15 cellular contexts compared by ENCODE assay signal in genomic region chr17:44297975-44298374, GRCh38. TPM values are rescaled to one million over a fixed set of nuclear protein-coding genes. Genes with fewer than 3 reads are reported as not detected.
A peak's percentile ranks its signal among the peaks of the same experiment; 100 is the strongest.
DNase-seq lines count a peak whose midpoint lies in the region; ATAC-seq and TF ChIP-seq lines count a peak whose summit lies in the region.
"Had no signal": no experiment of that assay in that cellular context is flagged by ENCODE, and none has a peak within 500 bp of the region (broad histone marks: within the 10 kb centered on the region; RNA-seq: fewer than 3 reads in every experiment).

No MANE protein-coding gene starts in this region.

- intact Hi-C loops in activated T-helper 2 cell treated with anti-CD3 and anti-CD28 coated beads, Interferon-gamma antibody, Interleukin-2, Interleukin-4, amounts not matched to agents 10 μg/mL and 5 μg/mL and 100 μg/mL, durations not matched to agents 14 hours and 24 hours and 36 hours (cut with micrococcal nuclease) = no loop called here

- POLR2A ChIA-PET in WTC11 (lab: Charles Lee) = no interaction called here

- H3K36me3 Mint-ChIP-seq in WTC11 = no peaks in the 10 kb centered on the region
- no peaks in the 10 kb centered on the region for H3K36me3 Mint-ChIP-seq in activated T-helper 2 cell treated with anti-CD3 and anti-CD28 coated beads, Interferon-gamma antibody, Interleukin-2, Interleukin-4, amounts not matched to agents 10 μg/mL and 5 μg/mL and 100 μg/mL, durations not matched to agents 14 hours and 24 hours and 36 hours (ENCODE audit: low read depth)

- TF ChIP-seq CTCF in WTC11 (IDR thresholded peaks at IDR 0.05) (no peak), epithelial cell of esophagus (IDR thresholded peaks at IDR 0.05; ENCODE audit: insufficient read depth, low read depth, low read length, missing control alignments) (no peak)

- H3K4me3 ChIP-seq in epithelial cell of esophagus (ENCODE audit: low read length) = no peak overlapping the region

- DNase-seq in HPDE6-E6E7 (ENCODE audit: extremely low spot score) = peak; percentile 39
- no peak for DNase-seq in WTC11 (ENCODE audit: low spot score)
- DNase-seq in epithelial cell of esophagus (ENCODE audit: low read depth) = peak; percentile 87
- DNase-seq in kidney tubule cell (ENCODE audit: low spot score) = peak; percentile 13
- DNase-seq in ureter (ENCODE audit: low spot score) = no peak
- DNase-seq in activated T-helper 2 cell treated with anti-CD3 and anti-CD28 coated beads, Interferon-gamma antibody, Interleukin-2, Interleukin-4, amounts not matched to agents 10 μg/mL and 5 μg/mL and 100 μg/mL, durations not matched to agents 14 hours and 24 hours and 36 hours (ENCODE audit: low spot score) = no peak
- DNase-seq: C1 segment of cervical spinal cord; Calu3; CD4-positive, alpha-beta T cell; DMS 273 treated with DMSO at 0.1 percent for 48 hours; H7; IMR-90 had no signal

- H3K9me3 Mint-ChIP-seq in WTC11 = no peaks in the 10 kb centered on the region
- no peaks in the 10 kb centered on the region for H3K9me3 Mint-ChIP-seq in activated T-helper 2 cell treated with anti-CD3 and anti-CD28 coated beads, Interferon-gamma antibody, Interleukin-2, Interleukin-4, amounts not matched to agents 10 μg/mL and 5 μg/mL and 100 μg/mL, durations not matched to agents 14 hours and 24 hours and 36 hours
- H3K9me3 Mint-ChIP-seq: CD4-positive, alpha-beta T cell had no signal

- CTCF ChIA-PET in WTC11 (lab: Charles Lee) = no interaction called here

- H3K4me1 Mint-ChIP-seq in WTC11 = no peaks in the 10 kb centered on the region
- peaks cover 3% of the 10 kb centered on the region for H3K4me1 Mint-ChIP-seq in activated T-helper 2 cell treated with anti-CD3 and anti-CD28 coated beads, Interferon-gamma antibody, Interleukin-2, Interleukin-4, amounts not matched to agents 10 μg/mL and 5 μg/mL and 100 μg/mL, durations not matched to agents 14 hours and 24 hours and 36 hours (ENCODE audit: low read depth)
- H3K4me1 Mint-ChIP-seq: B cell had no signal

- peak overlapping the region; percentile 5; the same call in 1 of the 2 replicates for H3K27ac Mint-ChIP-seq in WTC11
- H3K27ac Mint-ChIP-seq in activated T-helper 2 cell treated with anti-CD3 and anti-CD28 coated beads, Interferon-gamma antibody, Interleukin-2, Interleukin-4, amounts not matched to agents 10 μg/mL and 5 μg/mL and 100 μg/mL, durations not matched to agents 14 hours and 24 hours and 36 hours = no peak overlapping the region
- H3K27ac Mint-ChIP-seq: B cell; CD4-positive, alpha-beta T cell had no signal

- no peaks in the 10 kb centered on the region for H3K27me3 Mint-ChIP-seq in WTC11 (ENCODE audit: low read depth)
- H3K27me3 Mint-ChIP-seq in activated T-helper 2 cell treated with anti-CD3 and anti-CD28 coated beads, Interferon-gamma antibody, Interleukin-2, Interleukin-4, amounts not matched to agents 10 μg/mL and 5 μg/mL and 100 μg/mL, durations not matched to agents 14 hours and 24 hours and 36 hours (ENCODE audit: low read depth) = peaks cover 13% of the 10 kb centered on the region

- no peak overlapping the region for H3K4me3 Mint-ChIP-seq in WTC11
- no peak overlapping the region for H3K4me3 Mint-ChIP-seq in activated T-helper 2 cell treated with anti-CD3 and anti-CD28 coated beads, Interferon-gamma antibody, Interleukin-2, Interleukin-4, amounts not matched to agents 10 μg/mL and 5 μg/mL and 100 μg/mL, durations not matched to agents 14 hours and 24 hours and 36 hours (ENCODE audit: low read depth)
- H3K4me3 Mint-ChIP-seq: B cell; CD4-positive, alpha-beta T cell had no signal

- peak; percentile 34 for ATAC-seq in WTC11
- no peak for ATAC-seq in HG03095 (IDR thresholded peaks at IDR 0.05; ENCODE audit: unreplicated experiment)

TF ChIP-seq in WTC11, 78 proteins besides CTCF, POLR2A, EP300 and RAD21:
- TF ChIP-seq SMAD3 (CRISPR knock-in tag; IDR thresholded peaks at IDR 0.05; ENCODE audit: borderline replicate concordance) (no peak), ZBTB21 (CRISPR knock-in tag; IDR thresholded peaks at IDR 0.05; ENCODE audit: borderline replicate concordance) (no peak), ESRRA (CRISPR knock-in tag; IDR thresholded peaks at IDR 0.05; ENCODE audit: borderline replicate concordance) (no peak), RORB (CRISPR knock-in tag; IDR thresholded peaks at IDR 0.05) (no peak), TP53 (CRISPR knock-in tag; IDR thresholded peaks at IDR 0.05) (no peak), MYBL2 (CRISPR knock-in tag; IDR thresholded peaks at IDR 0.05) (no peak), FOXP4 (CRISPR knock-in tag; IDR thresholded peaks at IDR 0.05) (no peak), NFE2L1 (CRISPR knock-in tag; IDR thresholded peaks at IDR 0.05) (no peak), ZNF416 (CRISPR knock-in tag; IDR thresholded peaks at IDR 0.05) (no peak), GTF2I (CRISPR knock-in tag; conservative IDR thresholded peaks at IDR 0.05) (no peak), ZNF232 (CRISPR knock-in tag; IDR thresholded peaks at IDR 0.05) (no peak), ZNF423 (CRISPR knock-in tag; IDR thresholded peaks at IDR 0.05) (no peak), TEAD1 (CRISPR knock-in tag; IDR thresholded peaks at IDR 0.05) (no peak)

RNA-seq across cellular contexts. Expression of gene RUNDC3A, which starts 10.4 kb away (rescaled TPM):
- 5.1 to 6.5 TPM (median 5.2 TPM) in 3 replicates for total RNA-seq in WTC11 (2021)
- 1.3 TPM for total RNA-seq in ureter
- 0.16 and 0.18 TPM in 2 replicates for total RNA-seq in activated T-helper 2 cell treated with anti-CD3 and anti-CD28 coated beads, Interferon-gamma antibody, Interleukin-2, Interleukin-4, amounts not matched to agents 10 μg/mL and 5 μg/mL and 100 μg/mL, durations not matched to agents 14 hours and 24 hours and 36 hours
- total RNA-seq: B cell; CD4-positive, alpha-beta T cell had no signal

RNA-seq across cellular contexts. Expression of gene SLC25A39, which starts 26.6 kb away (rescaled TPM):
- 254 to 271 TPM (median 268 TPM) in 3 replicates for total RNA-seq in WTC11 (2021)
- 135 TPM for total RNA-seq in ureter
- total RNA-seq in activated T-helper 2 cell treated with anti-CD3 and anti-CD28 coated beads, Interferon-gamma antibody, Interleukin-2, Interleukin-4, amounts not matched to agents 10 μg/mL and 5 μg/mL and 100 μg/mL, durations not matched to agents 14 hours and 24 hours and 36 hours = 132 and 141 TPM in 2 replicates

RNA-seq across cellular contexts. Expression of gene SLC4A1, which starts 30.0 kb away (rescaled TPM):
- 0.05 to 0.14 TPM in 2 of 3 replicates, not detected in the other for total RNA-seq in WTC11 (2021)
- 0.08 TPM for total RNA-seq in ureter
- not detected in 2 replicates for total RNA-seq in activated T-helper 2 cell treated with anti-CD3 and anti-CD28 coated beads, Interferon-gamma antibody, Interleukin-2, Interleukin-4, amounts not matched to agents 10 μg/mL and 5 μg/mL and 100 μg/mL, durations not matched to agents 14 hours and 24 hours and 36 hours
- total RNA-seq: Calu3; CD4-positive, alpha-beta T cell; Daoy; IMR-90 had no signal

RNA-seq across cellular contexts. Expression of gene GRN, which starts 47.1 kb away (rescaled TPM):
- 177 to 185 TPM (median 185 TPM) in 3 replicates for total RNA-seq in WTC11 (2021)
- total RNA-seq in ureter = 341 TPM
- total RNA-seq in activated T-helper 2 cell treated with anti-CD3 and anti-CD28 coated beads, Interferon-gamma antibody, Interleukin-2, Interleukin-4, amounts not matched to agents 10 μg/mL and 5 μg/mL and 100 μg/mL, durations not matched to agents 14 hours and 24 hours and 36 hours = 37.8 and 41.4 TPM in 2 replicates

Comparison
In these comparisons a context has a peak if more than half of its experiments do, and no peak if none do; other contexts are left out.
1. DNase-seq: peak in HPDE6-E6E7 (single experiment), epithelial cell of esophagus (single experiment) and kidney tubule cell (single experiment); none in WTC11 (single experiment), ureter (single experiment) and activated T-helper 2 cell treated with anti-CD3 and anti-CD28 coated beads, Interferon-gamma antibody, Interleukin-2, Interleukin-4, amounts not matched to agents 10 μg/mL and 5 μg/mL and 100 μg/mL, durations not matched to agents 14 hours and 24 hours and 36 hours (single experiment).